Comparison of ENCODE assay signal across 28 cellular contexts in the genomic region with DNA sequence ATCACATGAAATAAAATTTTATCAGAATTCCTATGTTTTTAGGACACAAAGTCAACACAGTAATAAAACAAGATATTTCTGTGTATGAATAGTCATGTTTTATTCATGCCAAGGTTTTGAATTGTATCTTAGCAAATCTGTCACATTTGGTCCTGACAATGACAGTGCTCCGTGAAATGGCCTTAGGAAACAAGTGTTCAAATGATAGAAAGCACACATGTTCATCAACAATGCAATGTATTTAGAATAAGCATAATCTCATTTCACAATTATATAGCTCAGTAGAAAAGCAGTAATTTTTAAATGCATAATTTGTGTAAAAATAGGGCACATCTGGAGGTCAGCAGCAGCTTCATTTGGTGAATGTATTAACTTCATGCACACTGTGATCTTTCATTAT.
"Had no signal": no experiment of that assay in that cellular context is flagged by ENCODE, and none has a peak within 500 bp of the region (broad histone marks: within the 10 kb centered on the region; RNA-seq: fewer than 3 reads in every experiment).

No MANE protein-coding gene starts in this region.

- FAIRE-seq: astrocyte, colon, endothelial cell of umbilical vein had no signal

- DNase-seq: activated B cell treated with CpG ODN at 0.5 μM for 24 hours; activated CD4-positive, alpha-beta memory T cell treated with anti-CD3 and anti-CD28 coated beads, Interleukin-2, amount 10 ng/mL, durations not matched to agents 7 days and 5 days; activated CD4-positive, alpha-beta T cell treated with anti-CD3 and anti-CD28 coated beads for 48 hours; activated CD4-positive, alpha-beta T cell treated with anti-CD3 and anti-CD28 coated beads, Interleukin-2, amount 50 U/mL, for 4 hours; activated CD8-positive, alpha-beta memory T cell treated with anti-CD3 and anti-CD28 coated beads, Interleukin-2, amount 50 U/mL, for 48 hours; activated gamma-delta T cell; activated naive CD4-positive, alpha-beta T cell; activated naive CD4-positive, alpha-beta T cell treated with anti-CD3 and anti-CD28 coated beads, Interleukin-2, amount 10 ng/mL, durations not matched to agents 7 days and 5 days; activated naive CD8-positive, alpha-beta T cell treated with anti-CD3 and anti-CD28 coated beads, Interleukin-2, amount 10 ng/mL, durations not matched to agents 7 days and 5 days; activated T-cell treated with anti-CD3 and anti-CD28 coated beads for 4 hours; activated T-cell treated with anti-CD3 and anti-CD28 coated beads, Interleukin-2, amount 50 U/mL, for 24 hours; activated T-cell treated with anti-CD3 and anti-CD28 coated beads, Interleukin-2, amount 50 U/mL, for 72 hours; caudate nucleus; cortex of kidney; dermis blood vessel endothelial cell; effector CD4-positive, alpha-beta T cell; effector memory CD8-positive, alpha-beta T cell; foreskin fibroblast; gastrocnemius medialis; glutamatergic neuron; heart left ventricle; T-helper 1 cell; T-helper 17 cell; T1000; WERI-Rb-1 had no signal
